Comparison of ENCODE assay signal across 8 cellular contexts in the genomic region with DNA sequence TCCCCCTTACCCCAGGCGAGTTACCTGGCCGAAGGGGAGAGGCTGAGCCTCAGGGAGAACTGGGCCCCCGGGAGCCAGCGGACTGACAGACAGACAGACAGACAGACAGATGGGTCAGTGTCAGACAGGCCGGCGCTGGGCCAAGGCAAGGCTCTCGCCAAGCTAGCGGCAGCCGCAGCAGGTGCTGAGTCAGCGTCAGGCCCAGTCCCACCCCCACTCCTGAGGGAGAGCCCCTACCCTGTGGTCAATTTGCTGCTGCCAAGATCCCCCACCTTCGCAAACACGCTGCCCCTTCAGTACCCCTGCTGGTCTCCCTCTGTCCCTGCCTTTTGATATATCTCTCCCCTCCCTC. TPM values are rescaled to one million over a fixed set of nuclear protein-coding genes. Genes with fewer than 3 reads are reported as not detected.
A peak's percentile ranks its signal among the peaks of the same experiment; 100 is the strongest.
DNase-seq lines count a peak whose midpoint lies in the region; ATAC-seq lines count a peak whose summit lies in the region.

No MANE protein-coding gene starts in this region.

- H3K36me3 Mint-ChIP-seq in T-helper 2 cell treated with Interferon-gamma antibody and Interleukin-4, amounts not matched to agents 5 μg/mL and 100 μg/mL, for 36 hours (ENCODE audit: low read depth), result peaks cover 21% of the 10 kb centered on the region
- peaks cover 8% of the 10 kb centered on the region for H3K36me3 Mint-ChIP-seq in T-helper 17 cell (ENCODE audit: low read depth)
- peaks cover 16% of the 10 kb centered on the region in 2 donors for H3K36me3 Mint-ChIP-seq in stimulated activated naive B cell treated with anti-CD40 and anti-IgM and Interleukin-4, amounts not matched to agents 10 μg/mL and 1 μg/mL and 100 μg/mL, for 72 hours

- peaks cover 60% of the 10 kb centered on the region for H3K27me3 Mint-ChIP-seq in T-helper 2 cell treated with Interferon-gamma antibody and Interleukin-4, amounts not matched to agents 5 μg/mL and 100 μg/mL, for 36 hours (ENCODE audit: low read depth)
- peaks cover 59% of the 10 kb centered on the region for H3K27me3 Mint-ChIP-seq in T-helper 17 cell
- peaks cover 65 to 70% of the 10 kb centered on the region in 2 donors for H3K27me3 Mint-ChIP-seq in stimulated activated naive B cell treated with anti-CD40 and anti-IgM and Interleukin-4, amounts not matched to agents 10 μg/mL and 1 μg/mL and 100 μg/mL, for 72 hours

- peak overlapping the region; percentile 88 for H3K4me3 Mint-ChIP-seq in T-helper 2 cell treated with Interferon-gamma antibody and Interleukin-4, amounts not matched to agents 5 μg/mL and 100 μg/mL, for 36 hours
- peak overlapping the region; percentile 91 for H3K4me3 Mint-ChIP-seq in T-helper 17 cell
- H3K4me3 Mint-ChIP-seq in stimulated activated naive B cell treated with anti-CD40 and anti-IgM and Interleukin-4, amounts not matched to agents 10 μg/mL and 1 μg/mL and 100 μg/mL, for 72 hours, result peak overlapping the region; percentile 88 to 92

- H3K9me3 Mint-ChIP-seq in T-helper 2 cell treated with Interferon-gamma antibody and Interleukin-4, amounts not matched to agents 5 μg/mL and 100 μg/mL, for 36 hours, result no peaks in the 10 kb centered on the region
- no peaks in the 10 kb centered on the region for H3K9me3 Mint-ChIP-seq in stimulated activated naive B cell treated with anti-CD40 and anti-IgM and Interleukin-4, amounts not matched to agents 10 μg/mL and 1 μg/mL and 100 μg/mL, for 72 hours

- peak; percentile 20 for DNase-seq in T-helper 2 cell treated with Interferon-gamma antibody and Interleukin-4, amounts not matched to agents 5 μg/mL and 100 μg/mL, for 36 hours (ENCODE audit: low spot score)
- DNase-seq in T-helper 2 cell, result no peak
- no peak for DNase-seq in T-helper 17 cell
- DNase-seq in left cardiac atrium, result peak; percentile 70
- DNase-seq in stimulated activated naive B cell treated with anti-CD40 and anti-IgM and Interleukin-4, amounts not matched to agents 10 μg/mL and 1 μg/mL and 100 μg/mL, for 72 hours, result no peak
- no peak for DNase-seq in NCI-H1930 (lab: John Stamatoyannopoulos, UW)

- H3K27ac Mint-ChIP-seq in T-helper 2 cell treated with Interferon-gamma antibody and Interleukin-4, amounts not matched to agents 5 μg/mL and 100 μg/mL, for 36 hours, result no peak overlapping the region
- no peak overlapping the region for H3K27ac Mint-ChIP-seq in T-helper 17 cell
- H3K27ac Mint-ChIP-seq in stimulated activated naive B cell treated with anti-CD40 and anti-IgM and Interleukin-4, amounts not matched to agents 10 μg/mL and 1 μg/mL and 100 μg/mL, for 72 hours, result peak overlapping the region; percentile 91

- intact Hi-C loops in left cardiac atrium (cut with DNase I), result loop anchor here in 1 of 2 donors (2.0 kb wide), 1 partner anchor 44 kb away; a partner anchor contains a TSS

- ATAC-seq in T-helper 17 cell, result no peak
- ATAC-seq in left cardiac atrium, result peak in 1 of 2 donors; percentile 27
- peak; percentile 41 to 46 for ATAC-seq in stimulated activated naive B cell treated with anti-CD40 and anti-IgM and Interleukin-4, amounts not matched to agents 10 μg/mL and 1 μg/mL and 100 μg/mL, for 72 hours (replicated peaks)
- ATAC-seq in GM19351 (IDR thresholded peaks at IDR 0.05; ENCODE audit: unreplicated experiment), result no peak
- ATAC-seq in GM21528 (IDR thresholded peaks at IDR 0.05; ENCODE audit: low FRiP score, unreplicated experiment), result no peak

- H3K9me3 ChIP-seq in T-helper 17 cell (ENCODE audit: control insufficient read depth, low read length, poor library complexity, severe bottlenecking), result no peaks in the 10 kb centered on the region

- H3K4me1 Mint-ChIP-seq in T-helper 2 cell treated with Interferon-gamma antibody and Interleukin-4, amounts not matched to agents 5 μg/mL and 100 μg/mL, for 36 hours (ENCODE audit: low read depth), result peaks cover 32% of the 10 kb centered on the region
- H3K4me1 Mint-ChIP-seq in T-helper 17 cell, result peaks cover 32% of the 10 kb centered on the region
- H3K4me1 Mint-ChIP-seq in stimulated activated naive B cell treated with anti-CD40 and anti-IgM and Interleukin-4, amounts not matched to agents 10 μg/mL and 1 μg/mL and 100 μg/mL, for 72 hours, result peaks cover 45 to 58% of the 10 kb centered on the region in 2 donors

RNA-seq across cellular contexts. Expression of a gene that starts 1.5 kb away (rescaled TPM):
- total RNA-seq in T-helper 17 cell (1 to 10 TPM; 2.0 to 2.6 TPM), left cardiac atrium (10 to 100 TPM; 20.5 to 24.6 TPM)

RNA-seq across cellular contexts. Expression of a gene that starts 4.1 kb away (rescaled TPM):
- total RNA-seq in T-helper 17 cell (1 to 10 TPM; 7.0 to 7.2 TPM), left cardiac atrium (10 to 100 TPM; 12.4 to 13.8 TPM)

RNA-seq across cellular contexts. Expression of a gene that starts 5.6 kb away (rescaled TPM):
- total RNA-seq in T-helper 17 cell, result 10 to 100 TPM; 12.6 to 13.2 TPM
- 1 to 10 TPM; 2.7 to 2.9 TPM for total RNA-seq in left cardiac atrium

RNA-seq across cellular contexts. Expression of a gene that starts 12.1 kb away (rescaled TPM):
- total RNA-seq in T-helper 17 cell (not detected), left cardiac atrium (not detected)

RNA-seq across cellular contexts. Expression of a gene that starts 15.4 kb away (rescaled TPM):
- not detected for total RNA-seq in T-helper 17 cell
- total RNA-seq in left cardiac atrium, result not detected

Comparison
In these comparisons a context has a peak if more than half of its experiments do, and no peak if none do; other contexts are left out.
1. DNase-seq: peak in T-helper 2 cell treated with Interferon-gamma antibody and Interleukin-4, amounts not matched to agents 5 μg/mL and 100 μg/mL, for 36 hours (single experiment) and left cardiac atrium (single experiment); none in T-helper 2 cell (0 of 5), T-helper 17 cell (0 of 3), stimulated activated naive B cell treated with anti-CD40 and anti-IgM and Interleukin-4, amounts not matched to agents 10 μg/mL and 1 μg/mL and 100 μg/mL, for 72 hours (single experiment) and NCI-H1930 (0 of 2).
2. ATAC-seq: peak in stimulated activated naive B cell treated with anti-CD40 and anti-IgM and Interleukin-4, amounts not matched to agents 10 μg/mL and 1 μg/mL and 100 μg/mL, for 72 hours (2 of 2); none in T-helper 17 cell (single experiment), GM19351 (single experiment) and GM21528 (single experiment).
3. RNA of a gene that starts 1.5 kb away (total RNA-seq): 20.5 to 24.6 TPM in left cardiac atrium; 2.0 to 2.6 TPM in T-helper 17 cell; every median in the first group is over 4 times any median in the second.
4. Peak in every context shown above with its lines, with median percentiles within 50 percentile points of each other: H3K4me3 Mint-ChIP-seq.